In the genomic region with DNA sequence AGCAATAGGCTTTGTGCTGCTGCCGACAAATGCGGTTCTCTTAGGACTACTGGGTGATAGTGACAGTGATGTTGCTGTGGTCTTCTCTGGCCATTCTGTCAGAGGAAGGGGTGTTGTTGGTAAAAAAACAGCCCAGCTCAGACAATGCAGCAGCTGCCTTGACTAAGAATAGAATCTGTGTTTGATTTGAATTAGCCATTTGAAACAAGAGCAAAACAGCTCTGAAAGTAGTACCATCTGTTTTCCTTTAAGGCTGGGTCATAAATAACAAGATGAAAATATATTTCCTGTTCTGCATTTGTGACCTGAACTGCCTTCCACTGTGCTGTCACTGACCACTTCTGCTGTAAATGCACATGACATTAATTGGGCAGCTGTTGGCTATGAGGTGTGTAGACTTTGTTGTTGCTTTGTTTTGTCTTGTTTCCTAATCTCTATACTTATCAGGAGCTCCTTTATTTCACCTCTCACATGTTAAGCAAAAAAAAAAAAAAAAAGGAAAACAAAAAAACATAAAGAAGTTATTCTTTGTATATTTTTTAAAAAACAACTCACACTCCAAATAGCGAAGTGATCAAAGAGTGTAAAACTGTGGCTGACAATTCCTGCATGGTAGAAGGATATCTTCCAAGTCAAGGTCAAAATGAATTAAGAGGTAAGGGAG, we compare ENCODE assay signal across 11 cellular contexts.
A peak's percentile ranks its signal among the peaks of the same experiment; 100 is the strongest.
DNase-seq lines count a peak whose midpoint lies in the region; ATAC-seq and TF ChIP-seq lines count a peak whose summit lies in the region.
"Had no signal": no experiment of that assay in that cellular context is flagged by ENCODE, and none has a peak within 500 bp of the region (broad histone marks: within the 10 kb centered on the region; RNA-seq: fewer than 3 reads in every experiment).

No MANE protein-coding gene starts in this region.

- peak; percentile 72 for ATAC-seq in HG02840 (IDR thresholded peaks at IDR 0.05; ENCODE audit: low FRiP score, unreplicated experiment)
- ATAC-seq: Panc1 had no signal

- no peak overlapping the region for H3K4me3 ChIP-seq in prostate gland
- H3K4me3 ChIP-seq: heart left ventricle had no signal

- peaks cover 14% of the 10 kb centered on the region for H3K9me3 Mint-ChIP-seq in nephron
- peaks cover 5% of the 10 kb centered on the region for H3K9me3 Mint-ChIP-seq in activated T-cell treated with anti-CD3 and anti-CD28 coated beads, Interleukin-2, amount 50 U/mL, for 24 hours
- peaks cover 4% of the 10 kb centered on the region for H3K9me3 Mint-ChIP-seq in T-helper 2 cell treated with Interferon-gamma antibody and Interleukin-4, amounts not matched to agents 5 μg/mL and 100 μg/mL, for 36 hours

- no peaks in the 10 kb centered on the region for H3K4me1 ChIP-seq in prostate gland (replicated peaks)

- peaks cover 43% of the 10 kb centered on the region for H3K4me1 Mint-ChIP-seq in nephron
- H3K4me1 Mint-ChIP-seq in activated T-cell treated with anti-CD3 and anti-CD28 coated beads, Interleukin-2, amount 50 U/mL, for 24 hours (ENCODE audit: low read depth): no peaks in the 10 kb centered on the region
- H3K4me1 Mint-ChIP-seq in T-helper 2 cell treated with Interferon-gamma antibody and Interleukin-4, amounts not matched to agents 5 μg/mL and 100 μg/mL, for 36 hours (ENCODE audit: low read depth): no peaks in the 10 kb centered on the region

- H3K4me3 Mint-ChIP-seq in nephron: peak overlapping the region in 1 of 3 experiments; percentile 65
- H3K4me3 Mint-ChIP-seq in activated T-cell treated with anti-CD3 and anti-CD28 coated beads, Interleukin-2, amount 50 U/mL, for 24 hours: no peak overlapping the region
- no peak overlapping the region for H3K4me3 Mint-ChIP-seq in T-helper 2 cell treated with Interferon-gamma antibody and Interleukin-4, amounts not matched to agents 5 μg/mL and 100 μg/mL, for 36 hours
- H3K4me3 Mint-ChIP-seq: activated naive CD8-positive, alpha-beta T cell treated with anti-CD3 and anti-CD28 coated beads, Interleukin-2, amount 10 ng/mL, durations not matched to agents 7 days and 5 days had no signal

- intact Hi-C loops in prostate gland (cut with DNase I): no loop called here

- TF ChIP-seq POLR2A in prostate gland (IDR thresholded peaks at IDR 0.05): no peak

- peaks cover 5% of the 10 kb centered on the region for H3K36me3 Mint-ChIP-seq in nephron (ENCODE audit: low read depth)
- no peaks in the 10 kb centered on the region for H3K36me3 Mint-ChIP-seq in activated T-cell treated with anti-CD3 and anti-CD28 coated beads, Interleukin-2, amount 50 U/mL, for 24 hours (ENCODE audit: low read depth)
- no peaks in the 10 kb centered on the region for H3K36me3 Mint-ChIP-seq in T-helper 2 cell treated with Interferon-gamma antibody and Interleukin-4, amounts not matched to agents 5 μg/mL and 100 μg/mL, for 36 hours (ENCODE audit: low read depth)

- TF ChIP-seq CTCF in nephron (IDR thresholded peaks at IDR 0.05; ENCODE audit: unreplicated experiment in 3 of 3): no peak
- no peak for TF ChIP-seq CTCF in prostate gland (IDR thresholded peaks at IDR 0.05)

- no peaks in the 10 kb centered on the region for H3K9me3 ChIP-seq in prostate gland

- H3K27me3 ChIP-seq in prostate gland (replicated peaks; ENCODE audit: insufficient read depth): no peaks in the 10 kb centered on the region
- H3K27me3 ChIP-seq: heart left ventricle had no signal

- peak overlapping the region; percentile 86 to 98 (median 96) for H3K27ac Mint-ChIP-seq in nephron
- no peak overlapping the region for H3K27ac Mint-ChIP-seq in activated T-cell treated with anti-CD3 and anti-CD28 coated beads, Interleukin-2, amount 50 U/mL, for 24 hours
- no peak overlapping the region for H3K27ac Mint-ChIP-seq in T-helper 2 cell treated with Interferon-gamma antibody and Interleukin-4, amounts not matched to agents 5 μg/mL and 100 μg/mL, for 36 hours
- H3K27ac Mint-ChIP-seq: activated naive CD8-positive, alpha-beta T cell treated with anti-CD3 and anti-CD28 coated beads, Interleukin-2, amount 10 ng/mL, durations not matched to agents 7 days and 5 days had no signal

- H3K27me3 Mint-ChIP-seq in nephron (ENCODE audit: low read depth): no peaks in the 10 kb centered on the region
- H3K27me3 Mint-ChIP-seq in activated T-cell treated with anti-CD3 and anti-CD28 coated beads, Interleukin-2, amount 50 U/mL, for 24 hours: no peaks in the 10 kb centered on the region
- H3K27me3 Mint-ChIP-seq in T-helper 2 cell treated with Interferon-gamma antibody and Interleukin-4, amounts not matched to agents 5 μg/mL and 100 μg/mL, for 36 hours (ENCODE audit: low read depth): no peaks in the 10 kb centered on the region
- H3K27me3 Mint-ChIP-seq: activated naive CD8-positive, alpha-beta T cell treated with anti-CD3 and anti-CD28 coated beads, Interleukin-2, amount 10 ng/mL, durations not matched to agents 7 days and 5 days had no signal

- H3K36me3 ChIP-seq in prostate gland: no peaks in the 10 kb centered on the region
- H3K36me3 ChIP-seq: heart left ventricle had no signal

- peak; percentile 6 for DNase-seq in GM19240 (ENCODE audit: insufficient read length, low spot score)
- peak; percentile 13 for DNase-seq in NCI-H2029 treated with DMSO at 0.1 percent for 48 hours (lab: John Stamatoyannopoulos, UW)
- no peak for DNase-seq in activated T-cell treated with anti-CD3 and anti-CD28 coated beads, Interleukin-2, amount 50 U/mL, for 24 hours
- no peak for DNase-seq in T-helper 2 cell treated with Interferon-gamma antibody and Interleukin-4, amounts not matched to agents 5 μg/mL and 100 μg/mL, for 36 hours (ENCODE audit: low spot score)
- no peak for DNase-seq in prostate gland (ENCODE audit: low spot score)
- no peak for DNase-seq in HuH-7 (ENCODE audit: low spot score)
- DNase-seq: activated naive CD8-positive, alpha-beta T cell treated with anti-CD3 and anti-CD28 coated beads, Interleukin-2, amount 10 ng/mL, durations not matched to agents 7 days and 5 days; heart left ventricle had no signal

- H3K27ac ChIP-seq in prostate gland: no peak overlapping the region
- H3K27ac ChIP-seq: heart left ventricle had no signal

- 68% methylated on average over 3 of the region's 3 CpGs for WGBS in prostate gland

Comparison
In these comparisons a context has a peak if more than half of its experiments do, and no peak if none do; other contexts are left out.
1. DNase-seq: peak in GM19240 (single experiment) and NCI-H2029 treated with DMSO at 0.1 percent for 48 hours (single experiment); none in activated T-cell treated with anti-CD3 and anti-CD28 coated beads, Interleukin-2, amount 50 U/mL, for 24 hours (single experiment), T-helper 2 cell treated with Interferon-gamma antibody and Interleukin-4, amounts not matched to agents 5 μg/mL and 100 μg/mL, for 36 hours (single experiment), prostate gland (single experiment) and HuH-7 (single experiment).
2. H3K27ac Mint-ChIP-seq: peak in nephron (3 of 3); none in activated T-cell treated with anti-CD3 and anti-CD28 coated beads, Interleukin-2, amount 50 U/mL, for 24 hours (single experiment) and T-helper 2 cell treated with Interferon-gamma antibody and Interleukin-4, amounts not matched to agents 5 μg/mL and 100 μg/mL, for 36 hours (single experiment).